1 cellular context compared by ENCODE assay signal in the genomic region with DNA sequence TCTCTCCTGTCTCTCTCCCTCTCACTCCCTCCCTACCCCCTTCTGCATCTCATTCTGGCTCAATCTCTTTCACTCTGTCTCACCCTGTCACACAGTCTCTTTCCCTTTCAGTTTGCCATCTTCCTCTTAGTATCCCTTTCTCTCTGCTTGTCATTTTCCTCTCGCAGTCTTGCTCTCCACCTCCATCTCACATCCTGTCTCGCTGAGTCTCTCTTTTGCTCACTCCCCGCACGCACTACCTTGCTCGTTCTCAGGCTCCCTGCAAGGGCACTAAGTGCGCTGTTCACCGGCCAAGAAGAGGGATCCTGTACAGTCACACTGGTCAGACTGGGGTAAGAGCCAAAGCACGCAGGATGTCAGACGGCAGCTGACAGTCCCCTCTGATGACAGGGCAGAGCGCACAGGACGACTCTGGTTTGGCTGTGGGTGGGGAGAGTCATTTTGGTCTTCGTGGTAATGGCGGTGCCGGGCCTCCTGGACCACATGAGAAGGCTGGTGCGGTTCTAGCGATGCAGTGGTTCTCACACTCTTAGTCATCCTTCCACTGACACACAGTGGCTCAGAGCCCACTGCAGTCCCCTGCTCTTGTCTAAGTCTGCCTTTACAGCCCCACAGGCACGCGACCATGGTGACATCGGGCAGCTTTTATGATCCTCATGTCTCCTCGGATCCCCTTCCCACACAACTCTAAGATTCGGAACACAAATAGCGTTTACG.
TF ChIP-seq lines count a peak whose summit lies in the region.

No MANE protein-coding gene starts in this region.

TF ChIP-seq in GM12878, 131 proteins besides CTCF, POLR2A, EP300 and RAD21 (continued from another document and continues in another):
- TF ChIP-seq, protein P1, sequence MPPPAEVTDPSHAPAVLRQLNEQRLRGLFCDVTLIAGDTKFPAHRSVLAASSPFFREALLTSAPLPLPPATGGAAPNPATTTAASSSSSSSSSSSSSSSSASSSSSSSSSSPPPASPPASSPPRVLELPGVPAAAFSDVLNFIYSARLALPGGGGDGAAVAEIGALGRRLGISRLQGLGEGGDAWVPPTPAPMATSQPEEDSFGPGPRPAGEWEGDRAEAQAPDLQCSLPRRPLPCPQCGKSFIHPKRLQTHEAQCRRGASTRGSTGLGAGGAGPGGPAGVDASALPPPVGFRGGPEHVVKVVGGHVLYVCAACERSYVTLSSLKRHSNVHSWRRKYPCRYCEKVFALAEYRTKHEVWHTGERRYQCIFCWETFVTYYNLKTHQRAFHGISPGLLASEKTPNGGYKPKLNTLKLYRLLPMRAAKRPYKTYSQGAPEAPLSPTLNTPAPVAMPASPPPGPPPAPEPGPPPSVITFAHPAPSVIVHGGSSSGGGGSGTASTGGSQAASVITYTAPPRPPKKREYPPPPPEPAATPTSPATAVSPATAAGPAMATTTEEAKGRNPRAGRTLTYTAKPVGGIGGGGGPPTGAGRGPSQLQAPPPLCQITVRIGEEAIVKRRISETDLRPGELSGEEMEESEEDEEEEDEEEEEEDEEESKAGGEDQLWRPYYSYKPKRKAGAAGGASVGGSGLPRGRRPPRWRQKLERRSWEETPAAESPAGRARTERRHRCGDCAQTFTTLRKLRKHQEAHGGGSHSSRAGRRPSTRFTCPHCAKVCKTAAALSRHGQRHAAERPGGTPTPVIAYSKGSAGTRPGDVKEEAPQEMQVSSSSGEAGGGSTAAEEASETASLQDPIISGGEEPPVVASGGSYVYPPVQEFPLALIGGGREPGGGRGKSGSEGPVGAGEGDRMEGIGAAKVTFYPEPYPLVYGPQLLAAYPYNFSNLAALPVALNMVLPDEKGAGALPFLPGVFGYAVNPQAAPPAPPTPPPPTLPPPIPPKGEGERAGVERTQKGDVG (CRISPR knock-in tag; IDR thresholded peaks at IDR 0.05) = no peak
- TF ChIP-seq, protein P2, sequence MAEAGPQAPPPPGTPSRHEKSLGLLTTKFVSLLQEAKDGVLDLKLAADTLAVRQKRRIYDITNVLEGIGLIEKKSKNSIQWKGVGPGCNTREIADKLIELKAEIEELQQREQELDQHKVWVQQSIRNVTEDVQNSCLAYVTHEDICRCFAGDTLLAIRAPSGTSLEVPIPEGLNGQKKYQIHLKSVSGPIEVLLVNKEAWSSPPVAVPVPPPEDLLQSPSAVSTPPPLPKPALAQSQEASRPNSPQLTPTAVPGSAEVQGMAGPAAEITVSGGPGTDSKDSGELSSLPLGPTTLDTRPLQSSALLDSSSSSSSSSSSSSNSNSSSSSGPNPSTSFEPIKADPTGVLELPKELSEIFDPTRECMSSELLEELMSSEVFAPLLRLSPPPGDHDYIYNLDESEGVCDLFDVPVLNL (IDR thresholded peaks at IDR 0.05; ENCODE audit: low read depth, low read length) = no peak
- TF ChIP-seq, protein P3, sequence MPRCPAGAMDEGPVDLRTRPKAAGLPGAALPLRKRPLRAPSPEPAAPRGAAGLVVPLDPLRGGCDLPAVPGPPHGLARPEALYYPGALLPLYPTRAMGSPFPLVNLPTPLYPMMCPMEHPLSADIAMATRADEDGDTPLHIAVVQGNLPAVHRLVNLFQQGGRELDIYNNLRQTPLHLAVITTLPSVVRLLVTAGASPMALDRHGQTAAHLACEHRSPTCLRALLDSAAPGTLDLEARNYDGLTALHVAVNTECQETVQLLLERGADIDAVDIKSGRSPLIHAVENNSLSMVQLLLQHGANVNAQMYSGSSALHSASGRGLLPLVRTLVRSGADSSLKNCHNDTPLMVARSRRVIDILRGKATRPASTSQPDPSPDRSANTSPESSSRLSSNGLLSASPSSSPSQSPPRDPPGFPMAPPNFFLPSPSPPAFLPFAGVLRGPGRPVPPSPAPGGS (IDR thresholded peaks at IDR 0.05; ENCODE audit: borderline replicate concordance, insufficient read depth, low read depth, low read length, poor library complexity, severe bottlenecking) = peak; percentile 82
- TF ChIP-seq SPI1 (IDR thresholded peaks at IDR 0.05; ENCODE audit: borderline replicate concordance, insufficient read depth, low read depth, low read length) (0 out of 2 replicates have a peak, but pooled peaks have one; percentile 3), NFYA (IDR thresholded peaks at IDR 0.05; ENCODE audit: borderline replicate concordance, low read depth, low read length) (no peak), CHD1 (IDR thresholded peaks at IDR 0.05; ENCODE audit: low read depth, low read length) (no peak), NR2C2 (IDR thresholded peaks at IDR 0.05; ENCODE audit: borderline replicate concordance, control insufficient read depth, insufficient read length, low read depth) (no peak), BHLHE40 (IDR thresholded peaks at IDR 0.05; ENCODE audit: borderline replicate concordance in 1 of 2, low read depth in 2 of 2, low read length in 1 of 2) (peak; percentile 38 to 74), TCF3 (IDR thresholded peaks at IDR 0.05; ENCODE audit: borderline replicate concordance, insufficient read depth, low read depth, low read length) (peak; percentile 72; the same call in 1 of the 2 replicates), PAX5 (IDR thresholded peaks at IDR 0.05; ENCODE audit: borderline replicate concordance, low read depth, low read length) (peak; percentile 94), MYB (IDR thresholded peaks at IDR 0.05; ENCODE audit: borderline replicate concordance, low read depth, low read length) (no peak), MEF2B (IDR thresholded peaks at IDR 0.05; ENCODE audit: partially characterized antibody, poor library complexity, severe bottlenecking) (no peak), SREBF2 (IDR thresholded peaks at IDR 0.05; ENCODE audit: low read length) (no peak), NR2C1 (IDR thresholded peaks at IDR 0.05) (no peak), MTA2 (IDR thresholded peaks at IDR 0.05; ENCODE audit: low read depth) (0 out of 2 replicates have a peak, but pooled peaks have one; percentile 36), CBX5 (IDR thresholded peaks at IDR 0.05; ENCODE audit: low read depth) (peak; percentile 63; the same call in 1 of the 2 replicates), HDAC6 (IDR thresholded peaks at IDR 0.05; ENCODE audit: unreplicated experiment) (no peak), WRNIP1 (IDR thresholded peaks at IDR 0.05; ENCODE audit: borderline replicate concordance, low read depth, low read length) (no peak), ZNF274 (IDR thresholded peaks at IDR 0.05; ENCODE audit: insufficient read depth, insufficient read length) (no peak), TCF7 (IDR thresholded peaks at IDR 0.05; ENCODE audit: borderline replicate concordance) (peak; percentile 99), IKZF1 (conservative IDR thresholded peaks at IDR 0.05) (0 out of 2 replicates have a peak, but pooled peaks have one; percentile 20), RFX5 (IDR thresholded peaks at IDR 0.05; ENCODE audit: low read depth, low read length) (no peak), BMI1 (IDR thresholded peaks at IDR 0.05; ENCODE audit: borderline replicate concordance) (no peak), ZNF217 (IDR thresholded peaks at IDR 0.05) (no peak), ESRRA (IDR thresholded peaks at IDR 0.05; ENCODE audit: low read length) (no peak), TAF1 (IDR thresholded peaks at IDR 0.05; ENCODE audit: borderline replicate concordance, low read depth, low read length) (no peak), YY1 (IDR thresholded peaks at IDR 0.05; ENCODE audit: low read depth, low read length) (peak; percentile 78), RCOR1 (conservative IDR thresholded peaks at IDR 0.05; ENCODE audit: low read depth, low read length) (no peak), RELA (IDR thresholded peaks at IDR 0.05; ENCODE audit: borderline replicate concordance, partially characterized antibody) (no peak), JUND (IDR thresholded peaks at IDR 0.05; ENCODE audit: low read depth, low read length) (no peak)
- TF ChIP-seq, protein P4, sequence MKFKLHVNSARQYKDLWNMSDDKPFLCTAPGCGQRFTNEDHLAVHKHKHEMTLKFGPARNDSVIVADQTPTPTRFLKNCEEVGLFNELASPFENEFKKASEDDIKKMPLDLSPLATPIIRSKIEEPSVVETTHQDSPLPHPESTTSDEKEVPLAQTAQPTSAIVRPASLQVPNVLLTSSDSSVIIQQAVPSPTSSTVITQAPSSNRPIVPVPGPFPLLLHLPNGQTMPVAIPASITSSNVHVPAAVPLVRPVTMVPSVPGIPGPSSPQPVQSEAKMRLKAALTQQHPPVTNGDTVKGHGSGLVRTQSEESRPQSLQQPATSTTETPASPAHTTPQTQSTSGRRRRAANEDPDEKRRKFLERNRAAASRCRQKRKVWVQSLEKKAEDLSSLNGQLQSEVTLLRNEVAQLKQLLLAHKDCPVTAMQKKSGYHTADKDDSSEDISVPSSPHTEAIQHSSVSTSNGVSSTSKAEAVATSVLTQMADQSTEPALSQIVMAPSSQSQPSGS (IDR thresholded peaks at IDR 0.05; ENCODE audit: low read length) = peak; percentile 88
- TF ChIP-seq, protein P5, sequence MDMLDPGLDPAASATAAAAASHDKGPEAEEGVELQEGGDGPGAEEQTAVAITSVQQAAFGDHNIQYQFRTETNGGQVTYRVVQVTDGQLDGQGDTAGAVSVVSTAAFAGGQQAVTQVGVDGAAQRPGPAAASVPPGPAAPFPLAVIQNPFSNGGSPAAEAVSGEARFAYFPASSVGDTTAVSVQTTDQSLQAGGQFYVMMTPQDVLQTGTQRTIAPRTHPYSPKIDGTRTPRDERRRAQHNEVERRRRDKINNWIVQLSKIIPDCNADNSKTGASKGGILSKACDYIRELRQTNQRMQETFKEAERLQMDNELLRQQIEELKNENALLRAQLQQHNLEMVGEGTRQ (IDR thresholded peaks at IDR 0.05; ENCODE audit: borderline replicate concordance, low read depth, low read length) = no peak
- TF ChIP-seq, protein P6, sequence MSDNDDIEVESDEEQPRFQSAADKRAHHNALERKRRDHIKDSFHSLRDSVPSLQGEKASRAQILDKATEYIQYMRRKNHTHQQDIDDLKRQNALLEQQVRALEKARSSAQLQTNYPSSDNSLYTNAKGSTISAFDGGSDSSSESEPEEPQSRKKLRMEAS (IDR thresholded peaks at IDR 0.05; ENCODE audit: low read depth, low read length) = peak; percentile 51; the same call in 1 of the 2 replicates
- TF ChIP-seq, protein P7, sequence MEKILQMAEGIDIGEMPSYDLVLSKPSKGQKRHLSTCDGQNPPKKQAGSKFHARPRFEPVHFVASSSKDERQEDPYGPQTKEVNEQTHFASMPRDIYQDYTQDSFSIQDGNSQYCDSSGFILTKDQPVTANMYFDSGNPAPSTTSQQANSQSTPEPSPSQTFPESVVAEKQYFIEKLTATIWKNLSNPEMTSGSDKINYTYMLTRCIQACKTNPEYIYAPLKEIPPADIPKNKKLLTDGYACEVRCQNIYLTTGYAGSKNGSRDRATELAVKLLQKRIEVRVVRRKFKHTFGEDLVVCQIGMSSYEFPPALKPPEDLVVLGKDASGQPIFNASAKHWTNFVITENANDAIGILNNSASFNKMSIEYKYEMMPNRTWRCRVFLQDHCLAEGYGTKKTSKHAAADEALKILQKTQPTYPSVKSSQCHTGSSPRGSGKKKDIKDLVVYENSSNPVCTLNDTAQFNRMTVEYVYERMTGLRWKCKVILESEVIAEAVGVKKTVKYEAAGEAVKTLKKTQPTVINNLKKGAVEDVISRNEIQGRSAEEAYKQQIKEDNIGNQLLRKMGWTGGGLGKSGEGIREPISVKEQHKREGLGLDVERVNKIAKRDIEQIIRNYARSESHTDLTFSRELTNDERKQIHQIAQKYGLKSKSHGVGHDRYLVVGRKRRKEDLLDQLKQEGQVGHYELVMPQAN (conservative IDR thresholded peaks at IDR 0.05) = no peak
- TF ChIP-seq, protein P8, sequence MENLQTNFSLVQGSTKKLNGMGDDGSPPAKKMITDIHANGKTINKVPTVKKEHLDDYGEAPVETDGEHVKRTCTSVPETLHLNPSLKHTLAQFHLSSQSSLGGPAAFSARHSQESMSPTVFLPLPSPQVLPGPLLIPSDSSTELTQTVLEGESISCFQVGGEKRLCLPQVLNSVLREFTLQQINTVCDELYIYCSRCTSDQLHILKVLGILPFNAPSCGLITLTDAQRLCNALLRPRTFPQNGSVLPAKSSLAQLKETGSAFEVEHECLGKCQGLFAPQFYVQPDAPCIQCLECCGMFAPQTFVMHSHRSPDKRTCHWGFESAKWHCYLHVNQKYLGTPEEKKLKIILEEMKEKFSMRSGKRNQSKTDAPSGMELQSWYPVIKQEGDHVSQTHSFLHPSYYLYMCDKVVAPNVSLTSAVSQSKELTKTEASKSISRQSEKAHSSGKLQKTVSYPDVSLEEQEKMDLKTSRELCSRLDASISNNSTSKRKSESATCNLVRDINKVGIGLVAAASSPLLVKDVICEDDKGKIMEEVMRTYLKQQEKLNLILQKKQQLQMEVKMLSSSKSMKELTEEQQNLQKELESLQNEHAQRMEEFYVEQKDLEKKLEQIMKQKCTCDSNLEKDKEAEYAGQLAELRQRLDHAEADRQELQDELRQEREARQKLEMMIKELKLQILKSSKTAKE (IDR thresholded peaks at IDR 0.05; ENCODE audit: low read depth, poor library complexity, severe bottlenecking) = no peak
- TF ChIP-seq, protein P9, sequence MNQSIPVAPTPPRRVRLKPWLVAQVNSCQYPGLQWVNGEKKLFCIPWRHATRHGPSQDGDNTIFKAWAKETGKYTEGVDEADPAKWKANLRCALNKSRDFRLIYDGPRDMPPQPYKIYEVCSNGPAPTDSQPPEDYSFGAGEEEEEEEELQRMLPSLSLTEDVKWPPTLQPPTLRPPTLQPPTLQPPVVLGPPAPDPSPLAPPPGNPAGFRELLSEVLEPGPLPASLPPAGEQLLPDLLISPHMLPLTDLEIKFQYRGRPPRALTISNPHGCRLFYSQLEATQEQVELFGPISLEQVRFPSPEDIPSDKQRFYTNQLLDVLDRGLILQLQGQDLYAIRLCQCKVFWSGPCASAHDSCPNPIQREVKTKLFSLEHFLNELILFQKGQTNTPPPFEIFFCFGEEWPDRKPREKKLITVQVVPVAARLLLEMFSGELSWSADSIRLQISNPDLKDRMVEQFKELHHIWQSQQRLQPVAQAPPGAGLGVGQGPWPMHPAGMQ (IDR thresholded peaks at IDR 0.05; ENCODE audit: borderline replicate concordance) = peak; percentile 57; the same call in 1 of the 2 replicates
- TF ChIP-seq, protein P10, sequence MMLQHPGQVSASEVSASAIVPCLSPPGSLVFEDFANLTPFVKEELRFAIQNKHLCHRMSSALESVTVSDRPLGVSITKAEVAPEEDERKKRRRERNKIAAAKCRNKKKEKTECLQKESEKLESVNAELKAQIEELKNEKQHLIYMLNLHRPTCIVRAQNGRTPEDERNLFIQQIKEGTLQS (IDR thresholded peaks at IDR 0.05; ENCODE audit: borderline replicate concordance, extremely low read depth, low read depth, low read length) = no peak
- TF ChIP-seq, protein P11, sequence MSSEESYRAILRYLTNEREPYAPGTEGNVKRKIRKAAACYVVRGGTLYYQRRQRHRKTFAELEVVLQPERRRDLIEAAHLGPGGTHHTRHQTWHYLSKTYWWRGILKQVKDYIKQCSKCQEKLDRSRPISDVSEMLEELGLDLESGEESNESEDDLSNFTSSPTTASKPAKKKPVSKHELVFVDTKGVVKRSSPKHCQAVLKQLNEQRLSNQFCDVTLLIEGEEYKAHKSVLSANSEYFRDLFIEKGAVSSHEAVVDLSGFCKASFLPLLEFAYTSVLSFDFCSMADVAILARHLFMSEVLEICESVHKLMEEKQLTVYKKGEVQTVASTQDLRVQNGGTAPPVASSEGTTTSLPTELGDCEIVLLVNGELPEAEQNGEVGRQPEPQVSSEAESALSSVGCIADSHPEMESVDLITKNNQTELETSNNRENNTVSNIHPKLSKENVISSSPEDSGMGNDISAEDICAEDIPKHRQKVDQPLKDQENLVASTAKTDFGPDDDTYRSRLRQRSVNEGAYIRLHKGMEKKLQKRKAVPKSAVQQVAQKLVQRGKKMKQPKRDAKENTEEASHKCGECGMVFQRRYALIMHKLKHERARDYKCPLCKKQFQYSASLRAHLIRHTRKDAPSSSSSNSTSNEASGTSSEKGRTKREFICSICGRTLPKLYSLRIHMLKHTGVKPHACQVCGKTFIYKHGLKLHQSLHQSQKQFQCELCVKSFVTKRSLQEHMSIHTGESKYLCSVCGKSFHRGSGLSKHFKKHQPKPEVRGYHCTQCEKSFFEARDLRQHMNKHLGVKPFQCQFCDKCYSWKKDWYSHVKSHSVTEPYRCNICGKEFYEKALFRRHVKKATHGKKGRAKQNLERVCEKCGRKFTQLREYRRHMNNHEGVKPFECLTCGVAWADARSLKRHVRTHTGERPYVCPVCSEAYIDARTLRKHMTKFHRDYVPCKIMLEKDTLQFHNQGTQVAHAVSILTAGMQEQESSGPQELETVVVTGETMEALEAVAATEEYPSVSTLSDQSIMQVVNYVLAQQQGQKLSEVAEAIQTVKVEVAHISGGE (CRISPR knock-in tag; IDR thresholded peaks at IDR 0.05) = no peak
